21 cellular contexts compared by ENCODE assay signal in genomic region chr2:215718890-215719289, GRCh38.
"Had no signal": no experiment of that assay in that cellular context is flagged by ENCODE, and none has a peak within 500 bp of the region (broad histone marks: within the 10 kb centered on the region; RNA-seq: fewer than 3 reads in every experiment).

No MANE protein-coding gene starts in this region.

- H3K36me3 Mint-ChIP-seq: activated CD4-positive, alpha-beta memory T cell treated with anti-CD3 and anti-CD28 coated beads for 36 hours; activated naive CD8-positive, alpha-beta T cell treated with anti-CD3 and anti-CD28 coated beads for 36 hours; brain; memory B cell; naive thymus-derived CD8-positive, alpha-beta T cell; stimulated activated memory B cell treated with anti-CD40 and anti-IgM and Interleukin-4, amounts not matched to agents 10 μg/mL and 1 μg/mL and 100 μg/mL, for 72 hours had no signal

- H3K36me3 ChIP-seq: colonic mucosa, neutrophil, spleen, thoracic aorta had no signal

- H3K9me3 Mint-ChIP-seq: activated naive CD8-positive, alpha-beta T cell treated with anti-CD3 and anti-CD28 coated beads for 36 hours had no signal

- H3K4me3 ChIP-seq: colonic mucosa, hepatocyte, spleen had no signal

- H3K27me3 ChIP-seq: colonic mucosa, hepatocyte, spleen had no signal

- H3K4me1 ChIP-seq: colonic mucosa had no signal

- DNase-seq: activated B cell treated with CpG ODN at 0.5 μM for 24 hours; activated CD4-positive, alpha-beta memory T cell treated with anti-CD3 and anti-CD28 coated beads for 36 hours; activated CD4-positive, alpha-beta T cell treated with anti-CD3 and anti-CD28 coated beads for 4 hours; activated naive CD8-positive, alpha-beta T cell treated with anti-CD3 and anti-CD28 coated beads for 36 hours; amygdala; central memory CD4-positive, alpha-beta T cell; colonic mucosa; effector CD4-positive, alpha-beta T cell; foreskin fibroblast; naive thymus-derived CD8-positive, alpha-beta T cell; spleen; stimulated activated CD4-positive, alpha-beta T cell treated with anti-CD3 and anti-CD28 coated beads, Interleukin-4, amount 100 ng/mL, for 4 hours; T-helper 1 cell; T-helper 9 cell had no signal

- H3K79me2 ChIP-seq: hepatocyte had no signal

- ATAC-seq: naive thymus-derived CD8-positive, alpha-beta T cell; sciatic nerve; stimulated activated memory B cell treated with anti-CD40 and anti-IgM and Interleukin-4, amounts not matched to agents 10 μg/mL and 1 μg/mL and 100 μg/mL, for 72 hours had no signal

- H3K9me3 ChIP-seq: colonic mucosa, neutrophil, spleen, thoracic aorta had no signal

- H3K27ac Mint-ChIP-seq: activated B cell treated with CpG ODN at 0.5 μM for 24 hours; activated CD4-positive, alpha-beta memory T cell treated with anti-CD3 and anti-CD28 coated beads for 36 hours; activated naive CD8-positive, alpha-beta T cell treated with anti-CD3 and anti-CD28 coated beads for 36 hours; memory B cell; naive thymus-derived CD8-positive, alpha-beta T cell; stimulated activated memory B cell treated with anti-CD40 and anti-IgM and Interleukin-4, amounts not matched to agents 10 μg/mL and 1 μg/mL and 100 μg/mL, for 72 hours had no signal

- H3K4me3 Mint-ChIP-seq: activated B cell treated with CpG ODN at 0.5 μM for 24 hours; activated CD4-positive, alpha-beta memory T cell treated with anti-CD3 and anti-CD28 coated beads for 36 hours; activated naive CD8-positive, alpha-beta T cell treated with anti-CD3 and anti-CD28 coated beads for 36 hours; memory B cell; naive thymus-derived CD8-positive, alpha-beta T cell; stimulated activated memory B cell treated with anti-CD40 and anti-IgM and Interleukin-4, amounts not matched to agents 10 μg/mL and 1 μg/mL and 100 μg/mL, for 72 hours had no signal

- H3K27me3 Mint-ChIP-seq: activated CD4-positive, alpha-beta memory T cell treated with anti-CD3 and anti-CD28 coated beads for 36 hours; activated naive CD8-positive, alpha-beta T cell treated with anti-CD3 and anti-CD28 coated beads for 36 hours had no signal

- H2AFZ ChIP-seq: hepatocyte had no signal

- H3K27ac ChIP-seq: colonic mucosa, neutrophil, spleen had no signal

- H3K4me1 Mint-ChIP-seq: activated B cell treated with CpG ODN at 0.5 μM for 24 hours; brain; memory B cell; stimulated activated memory B cell treated with anti-CD40 and anti-IgM and Interleukin-4, amounts not matched to agents 10 μg/mL and 1 μg/mL and 100 μg/mL, for 72 hours had no signal
